In genomic region chr2:239703834-239704233, GRCh38 we compare ENCODE assay signal across 19 cellular contexts.
DNase-seq lines count a peak whose midpoint lies in the region; ATAC-seq and TF ChIP-seq lines count a peak whose summit lies in the region.
"Had no signal": no experiment of that assay in that cellular context is flagged by ENCODE, and none has a peak within 500 bp of the region (broad histone marks: within the 10 kb centered on the region; RNA-seq: fewer than 3 reads in every experiment).

No MANE protein-coding gene starts in this region.

- no peak overlapping the region for H3K4me3 Mint-ChIP-seq in WTC11
- H3K4me3 Mint-ChIP-seq: CD14-positive monocyte; CD4-positive, alpha-beta memory T cell; CD4-positive, CD25-positive, alpha-beta regulatory T cell; CD8-positive, alpha-beta memory T cell had no signal

- no peak overlapping the region for H3K4me3 ChIP-seq in lower lobe of right lung
- H3K4me3 ChIP-seq: BLaER1, GM12878 had no signal

- H3K36me3 ChIP-seq in lower lobe of right lung: no peaks in the 10 kb centered on the region
- H3K36me3 ChIP-seq: BE2C, BLaER1 had no signal

- no peak overlapping the region for H3K27ac ChIP-seq in lower lobe of right lung
- H3K27ac ChIP-seq: BLaER1 had no signal

- H3K9me3 ChIP-seq in lower lobe of right lung: peaks cover 6% of the 10 kb centered on the region
- H3K9me3 ChIP-seq: BE2C had no signal

- DNase-seq in WTC11 (ENCODE audit: low spot score) (no peak), sciatic nerve (ENCODE audit: low spot score) (peak; percentile 32), D341Med (ENCODE audit: low spot score) (no peak), Right ventricle myocardium inferior (ENCODE audit: missing footprints) (no peak), lower lobe of right lung (no peak)
- DNase-seq: 8988T; ACHN; BE2C; C1 segment of cervical spinal cord; CD4-positive, alpha-beta memory T cell; CD4-positive, CD25-positive, alpha-beta regulatory T cell; CD8-positive, alpha-beta memory T cell; COR-L47; DMS79 treated with DMSO at 0.1 percent for 48 hours; EL; GDM1 had no signal

- no peaks in the 10 kb centered on the region; the same call in 1 of the 2 replicates for H3K27me3 Mint-ChIP-seq in WTC11 (ENCODE audit: low read depth)

- peaks cover 20% of the 10 kb centered on the region for H3K9me3 Mint-ChIP-seq in WTC11

- H3K4me1 Mint-ChIP-seq in WTC11: peaks cover 6% of the 10 kb centered on the region
- H3K4me1 Mint-ChIP-seq: CD4-positive, alpha-beta memory T cell; CD4-positive, CD25-positive, alpha-beta regulatory T cell; CD8-positive, alpha-beta memory T cell had no signal

- no peak for TF ChIP-seq CTCF in WTC11 (IDR thresholded peaks at IDR 0.05)
- TF ChIP-seq CTCF in lower lobe of right lung (IDR thresholded peaks at IDR 0.05): no peak

- peaks cover 7% of the 10 kb centered on the region for H3K27me3 ChIP-seq in lower lobe of right lung (ENCODE audit: low read depth)
- H3K27me3 ChIP-seq: BLaER1 had no signal

- no peaks in the 10 kb centered on the region for H3K36me3 Mint-ChIP-seq in WTC11
- H3K36me3 Mint-ChIP-seq: CD14-positive monocyte; CD4-positive, alpha-beta memory T cell; CD4-positive, CD25-positive, alpha-beta regulatory T cell had no signal

- CTCF ChIA-PET in WTC11 (lab: Charles Lee): no interaction called here

- POLR2A ChIA-PET in WTC11 (lab: Charles Lee): no interaction called here

- H3K27ac Mint-ChIP-seq in WTC11: no peak overlapping the region
- H3K27ac Mint-ChIP-seq: CD14-positive monocyte; CD4-positive, CD25-positive, alpha-beta regulatory T cell; CD8-positive, alpha-beta memory T cell had no signal

- intact Hi-C loops in sciatic nerve (cut with DNase I): no loop called here
- intact Hi-C loops in Right ventricle myocardium inferior (cut with DNase I): no loop called here
- intact Hi-C loops in lower lobe of right lung (cut with DNase I): no loop called here

- ATAC-seq in WTC11 (no peak), sciatic nerve (no peak), Right ventricle myocardium inferior (no peak), lower lobe of right lung (no peak)
- ATAC-seq: GM12878 had no signal

- no peaks in the 10 kb centered on the region for H3K4me1 ChIP-seq in lower lobe of right lung
- H3K4me1 ChIP-seq: BE2C had no signal

TF ChIP-seq in WTC11, 78 proteins besides CTCF, POLR2A, EP300 and RAD21:
- TF ChIP-seq HMGA2 (CRISPR knock-in tag; IDR thresholded peaks at IDR 0.05) (peak; percentile 28; the same call in 1 of the 2 replicates), IRF1 (CRISPR knock-in tag; IDR thresholded peaks at IDR 0.05) (no peak), ELF4 (CRISPR knock-in tag; IDR thresholded peaks at IDR 0.05; ENCODE audit: low read depth) (no peak), ZBTB21 (CRISPR knock-in tag; IDR thresholded peaks at IDR 0.05; ENCODE audit: borderline replicate concordance) (no peak)
- TF ChIP-seq, protein P1, sequence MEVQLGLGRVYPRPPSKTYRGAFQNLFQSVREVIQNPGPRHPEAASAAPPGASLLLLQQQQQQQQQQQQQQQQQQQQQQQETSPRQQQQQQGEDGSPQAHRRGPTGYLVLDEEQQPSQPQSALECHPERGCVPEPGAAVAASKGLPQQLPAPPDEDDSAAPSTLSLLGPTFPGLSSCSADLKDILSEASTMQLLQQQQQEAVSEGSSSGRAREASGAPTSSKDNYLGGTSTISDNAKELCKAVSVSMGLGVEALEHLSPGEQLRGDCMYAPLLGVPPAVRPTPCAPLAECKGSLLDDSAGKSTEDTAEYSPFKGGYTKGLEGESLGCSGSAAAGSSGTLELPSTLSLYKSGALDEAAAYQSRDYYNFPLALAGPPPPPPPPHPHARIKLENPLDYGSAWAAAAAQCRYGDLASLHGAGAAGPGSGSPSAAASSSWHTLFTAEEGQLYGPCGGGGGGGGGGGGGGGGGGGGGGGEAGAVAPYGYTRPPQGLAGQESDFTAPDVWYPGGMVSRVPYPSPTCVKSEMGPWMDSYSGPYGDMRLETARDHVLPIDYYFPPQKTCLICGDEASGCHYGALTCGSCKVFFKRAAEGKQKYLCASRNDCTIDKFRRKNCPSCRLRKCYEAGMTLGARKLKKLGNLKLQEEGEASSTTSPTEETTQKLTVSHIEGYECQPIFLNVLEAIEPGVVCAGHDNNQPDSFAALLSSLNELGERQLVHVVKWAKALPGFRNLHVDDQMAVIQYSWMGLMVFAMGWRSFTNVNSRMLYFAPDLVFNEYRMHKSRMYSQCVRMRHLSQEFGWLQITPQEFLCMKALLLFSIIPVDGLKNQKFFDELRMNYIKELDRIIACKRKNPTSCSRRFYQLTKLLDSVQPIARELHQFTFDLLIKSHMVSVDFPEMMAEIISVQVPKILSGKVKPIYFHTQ (CRISPR knock-in tag; IDR thresholded peaks at IDR 0.05): no peak
- TF ChIP-seq, protein P2, sequence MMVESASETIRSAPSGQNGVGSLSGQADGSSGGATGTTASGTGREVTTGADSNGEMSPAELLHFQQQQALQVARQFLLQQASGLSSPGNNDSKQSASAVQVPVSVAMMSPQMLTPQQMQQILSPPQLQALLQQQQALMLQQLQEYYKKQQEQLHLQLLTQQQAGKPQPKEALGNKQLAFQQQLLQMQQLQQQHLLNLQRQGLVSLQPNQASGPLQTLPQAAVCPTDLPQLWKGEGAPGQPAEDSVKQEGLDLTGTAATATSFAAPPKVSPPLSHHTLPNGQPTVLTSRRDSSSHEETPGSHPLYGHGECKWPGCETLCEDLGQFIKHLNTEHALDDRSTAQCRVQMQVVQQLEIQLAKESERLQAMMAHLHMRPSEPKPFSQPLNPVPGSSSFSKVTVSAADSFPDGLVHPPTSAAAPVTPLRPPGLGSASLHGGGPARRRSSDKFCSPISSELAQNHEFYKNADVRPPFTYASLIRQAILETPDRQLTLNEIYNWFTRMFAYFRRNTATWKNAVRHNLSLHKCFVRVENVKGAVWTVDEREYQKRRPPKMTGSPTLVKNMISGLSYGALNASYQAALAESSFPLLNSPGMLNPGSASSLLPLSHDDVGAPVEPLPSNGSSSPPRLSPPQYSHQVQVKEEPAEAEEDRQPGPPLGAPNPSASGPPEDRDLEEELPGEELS (CRISPR knock-in tag; IDR thresholded peaks at IDR 0.05): no peak
TF ChIP-seq in WTC11: peak in this region for 1.
